ENCODE assay signal across 1 cellular context in the genomic region with DNA sequence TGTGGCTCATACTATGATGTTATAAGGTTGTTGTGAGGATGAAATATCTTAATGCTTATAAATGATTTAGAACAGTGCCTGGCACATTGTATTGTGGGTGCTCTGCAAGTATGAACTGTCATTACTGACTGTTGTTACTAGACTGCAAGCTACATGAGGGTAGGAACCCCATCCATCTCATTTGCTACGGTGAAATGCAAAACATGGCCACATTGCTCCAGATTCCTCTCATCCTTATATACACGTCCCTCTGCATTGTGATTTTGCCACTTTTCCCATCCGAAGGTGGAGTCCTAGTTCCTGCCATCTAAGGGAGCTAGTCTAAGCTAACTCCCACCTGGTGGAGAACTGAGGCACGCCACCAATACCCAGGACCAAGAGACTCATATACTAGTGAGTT.
TF ChIP-seq lines count a peak whose summit lies in the region.

No MANE protein-coding gene starts in this region.

TF ChIP-seq in K562, 482 proteins besides CTCF, POLR2A, EP300 and RAD21:
- TF ChIP-seq NFXL1 (CRISPR knock-in tag; IDR thresholded peaks at IDR 0.05) = no peak
- TF ChIP-seq, protein P1, sequence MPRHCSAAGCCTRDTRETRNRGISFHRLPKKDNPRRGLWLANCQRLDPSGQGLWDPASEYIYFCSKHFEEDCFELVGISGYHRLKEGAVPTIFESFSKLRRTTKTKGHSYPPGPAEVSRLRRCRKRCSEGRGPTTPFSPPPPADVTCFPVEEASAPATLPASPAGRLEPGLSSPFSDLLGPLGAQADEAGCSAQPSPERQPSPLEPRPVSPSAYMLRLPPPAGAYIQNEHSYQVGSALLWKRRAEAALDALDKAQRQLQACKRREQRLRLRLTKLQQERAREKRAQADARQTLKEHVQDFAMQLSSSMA (CRISPR knock-in tag; IDR thresholded peaks at IDR 0.05) = no peak
- peak; percentile 57 for TF ChIP-seq ZNF316 (IDR thresholded peaks at IDR 0.05)
- TF ChIP-seq, protein P2, sequence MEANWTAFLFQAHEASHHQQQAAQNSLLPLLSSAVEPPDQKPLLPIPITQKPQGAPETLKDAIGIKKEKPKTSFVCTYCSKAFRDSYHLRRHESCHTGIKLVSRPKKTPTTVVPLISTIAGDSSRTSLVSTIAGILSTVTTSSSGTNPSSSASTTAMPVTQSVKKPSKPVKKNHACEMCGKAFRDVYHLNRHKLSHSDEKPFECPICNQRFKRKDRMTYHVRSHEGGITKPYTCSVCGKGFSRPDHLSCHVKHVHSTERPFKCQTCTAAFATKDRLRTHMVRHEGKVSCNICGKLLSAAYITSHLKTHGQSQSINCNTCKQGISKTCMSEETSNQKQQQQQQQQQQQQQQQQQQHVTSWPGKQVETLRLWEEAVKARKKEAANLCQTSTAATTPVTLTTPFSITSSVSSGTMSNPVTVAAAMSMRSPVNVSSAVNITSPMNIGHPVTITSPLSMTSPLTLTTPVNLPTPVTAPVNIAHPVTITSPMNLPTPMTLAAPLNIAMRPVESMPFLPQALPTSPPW (CRISPR knock-in tag; IDR thresholded peaks at IDR 0.05) = no peak
- peak in 1 of 2 experiments; percentile 40; a peak in 1 of 4 replicates for TF ChIP-seq TRIM24 (IDR thresholded peaks at IDR 0.05)
- no peak for TF ChIP-seq TAF15 (IDR thresholded peaks at IDR 0.05; ENCODE audit: low read depth, low read length)
